ENCODE assay signal across 9 cellular contexts in genomic region chr3:27568393-27568792, GRCh38.
DNase-seq lines count a peak whose midpoint lies in the region; ATAC-seq and TF ChIP-seq lines count a peak whose summit lies in the region.
"Had no signal": no experiment of that assay in that cellular context is flagged by ENCODE, and none has a peak within 500 bp of the region (broad histone marks: within the 10 kb centered on the region; RNA-seq: fewer than 3 reads in every experiment).

No MANE protein-coding gene starts in this region.

- TF ChIP-seq CTCF in cardiac fibroblast (IDR thresholded peaks at IDR 0.05; ENCODE audit: low read depth, low read length), result no peak
- TF ChIP-seq CTCF in lower lobe of right lung (IDR thresholded peaks at IDR 0.05), result no peak

- no peaks in the 10 kb centered on the region for H3K27me3 ChIP-seq in lower lobe of right lung (ENCODE audit: low read depth)
- H3K27me3 ChIP-seq in naive thymus-derived CD4-positive, alpha-beta T cell (ENCODE audit: control insufficient read depth in 2 of 2, insufficient read depth in 2 of 2, low read length in 2 of 2), result no peaks in the 10 kb centered on the region

- POLR2A ChIA-PET in naive thymus-derived CD4-positive, alpha-beta T cell (lab: Charles Lee), result no interaction called here

- H3K9me3 ChIP-seq in lower lobe of right lung, result no peaks in the 10 kb centered on the region
- H3K9me3 ChIP-seq in naive thymus-derived CD4-positive, alpha-beta T cell (ENCODE audit: control insufficient read depth in 2 of 3, low read length in 3 of 3), result no peaks in the 10 kb centered on the region

- no peaks in the 10 kb centered on the region for H3K36me3 ChIP-seq in lower lobe of right lung
- H3K36me3 ChIP-seq in naive thymus-derived CD4-positive, alpha-beta T cell (ENCODE audit: control insufficient read depth in 2 of 3, insufficient read depth in 3 of 3, low read length in 3 of 3), result no peaks in the 10 kb centered on the region

- no peaks in the 10 kb centered on the region for H3K9me3 Mint-ChIP-seq in naive thymus-derived CD4-positive, alpha-beta T cell
- no peaks in the 10 kb centered on the region for H3K9me3 Mint-ChIP-seq in stimulated activated memory B cell treated with anti-CD40 and anti-IgM and Interleukin-4, amounts not matched to agents 10 μg/mL and 1 μg/mL and 100 μg/mL, for 72 hours

- peak; percentile 45 to 53 for ATAC-seq in lower lobe of right lung
- ATAC-seq in naive thymus-derived CD4-positive, alpha-beta T cell, result no peak
- no peak for ATAC-seq in GM18873 (IDR thresholded peaks at IDR 0.05; ENCODE audit: low FRiP score, unreplicated experiment)
- ATAC-seq in stimulated activated memory B cell treated with anti-CD40 and anti-IgM and Interleukin-4, amounts not matched to agents 10 μg/mL and 1 μg/mL and 100 μg/mL, for 72 hours, result no peak

- CTCF ChIA-PET in naive thymus-derived CD4-positive, alpha-beta T cell (lab: Charles Lee), result interaction anchor here (0.6 kb wide), 1 partner anchor 118 kb away, joined by 3 read pairs; no protein-coding TSS in a partner anchor

- H3K27ac ChIP-seq in lower lobe of right lung, result no peak overlapping the region
- H3K27ac ChIP-seq in naive thymus-derived CD4-positive, alpha-beta T cell (ENCODE audit: low read depth, low read length), result no peak overlapping the region

- no peak overlapping the region for H3K27ac Mint-ChIP-seq in naive thymus-derived CD4-positive, alpha-beta T cell
- no peak overlapping the region for H3K27ac Mint-ChIP-seq in stimulated activated memory B cell treated with anti-CD40 and anti-IgM and Interleukin-4, amounts not matched to agents 10 μg/mL and 1 μg/mL and 100 μg/mL, for 72 hours

- no peaks in the 10 kb centered on the region for H3K27me3 Mint-ChIP-seq in naive thymus-derived CD4-positive, alpha-beta T cell
- no peaks in the 10 kb centered on the region for H3K27me3 Mint-ChIP-seq in stimulated activated memory B cell treated with anti-CD40 and anti-IgM and Interleukin-4, amounts not matched to agents 10 μg/mL and 1 μg/mL and 100 μg/mL, for 72 hours
- H3K27me3 Mint-ChIP-seq: CD4-positive, CD25-positive, alpha-beta regulatory T cell had no signal

- H3K4me1 ChIP-seq in lower lobe of right lung, result no peaks in the 10 kb centered on the region
- H3K4me1 ChIP-seq in naive thymus-derived CD4-positive, alpha-beta T cell (ENCODE audit: control insufficient read depth in 2 of 2, insufficient read depth in 2 of 2, low read length in 2 of 2), result no peaks in the 10 kb centered on the region

- H3K4me3 Mint-ChIP-seq in naive thymus-derived CD4-positive, alpha-beta T cell, result no peak overlapping the region
- H3K4me3 Mint-ChIP-seq in stimulated activated memory B cell treated with anti-CD40 and anti-IgM and Interleukin-4, amounts not matched to agents 10 μg/mL and 1 μg/mL and 100 μg/mL, for 72 hours, result no peak overlapping the region
- H3K4me3 Mint-ChIP-seq: CD4-positive, CD25-positive, alpha-beta regulatory T cell had no signal

- H3K4me3 ChIP-seq in cardiac fibroblast (replicated peaks in 1 of 2; ENCODE audit: low read depth in 2 of 2, low read length in 2 of 2), result no peak overlapping the region
- no peak overlapping the region for H3K4me3 ChIP-seq in lower lobe of right lung
- no peak overlapping the region for H3K4me3 ChIP-seq in naive thymus-derived CD4-positive, alpha-beta T cell (ENCODE audit: low read length)

- DNase-seq in AG08395 (ENCODE audit: low spot score) (peak; percentile 85), NCI-H2081 treated with DMSO at 0.1 percent for 48 hours (lab: John Stamatoyannopoulos, UW) (peak; percentile 7), cardiac fibroblast (ENCODE audit: low read depth in 2 of 2) (peak; percentile 58 to 85), lower lobe of right lung (peak; percentile 58), dermis blood vessel endothelial cell (no peak)
- no peak for DNase-seq in naive thymus-derived CD4-positive, alpha-beta T cell
- DNase-seq: CD4-positive, CD25-positive, alpha-beta regulatory T cell had no signal

- intact Hi-C loops in lower lobe of right lung (cut with DNase I), result no loop called here
- intact Hi-C loops in naive thymus-derived CD4-positive, alpha-beta T cell (cut with micrococcal nuclease), result no loop called here

- H3K4me1 Mint-ChIP-seq in naive thymus-derived CD4-positive, alpha-beta T cell, result peaks cover 0 to 3% (median 0%) of the 10 kb centered on the region in 7 donors
- H3K4me1 Mint-ChIP-seq in stimulated activated memory B cell treated with anti-CD40 and anti-IgM and Interleukin-4, amounts not matched to agents 10 μg/mL and 1 μg/mL and 100 μg/mL, for 72 hours, result no peaks in the 10 kb centered on the region
- H3K4me1 Mint-ChIP-seq: CD4-positive, CD25-positive, alpha-beta regulatory T cell had no signal

- H3K36me3 Mint-ChIP-seq in naive thymus-derived CD4-positive, alpha-beta T cell, result no peaks in the 10 kb centered on the region
- H3K36me3 Mint-ChIP-seq in stimulated activated memory B cell treated with anti-CD40 and anti-IgM and Interleukin-4, amounts not matched to agents 10 μg/mL and 1 μg/mL and 100 μg/mL, for 72 hours, result no peaks in the 10 kb centered on the region
- H3K36me3 Mint-ChIP-seq: CD4-positive, CD25-positive, alpha-beta regulatory T cell had no signal

Comparison
In these comparisons a context has a peak if more than half of its experiments do, and no peak if none do; other contexts are left out.
1. DNase-seq: peak in AG08395 (single experiment), NCI-H2081 treated with DMSO at 0.1 percent for 48 hours (single experiment), cardiac fibroblast (2 of 2) and lower lobe of right lung (single experiment); none in naive thymus-derived CD4-positive, alpha-beta T cell (0 of 9) and dermis blood vessel endothelial cell (single experiment).
2. ATAC-seq: peak in lower lobe of right lung (2 of 2); none in naive thymus-derived CD4-positive, alpha-beta T cell (single experiment), GM18873 (single experiment) and stimulated activated memory B cell treated with anti-CD40 and anti-IgM and Interleukin-4, amounts not matched to agents 10 μg/mL and 1 μg/mL and 100 μg/mL, for 72 hours (single experiment).